In genomic region chr3:57350271-57350670, GRCh38 we compare ENCODE assay signal across 4 cellular contexts. TPM values are rescaled to one million over a fixed set of nuclear protein-coding genes. Genes with fewer than 3 reads are reported as not detected.
"Had no signal": no experiment of that assay in that cellular context is flagged by ENCODE, and none has a peak within 500 bp of the region (broad histone marks: within the 10 kb centered on the region; RNA-seq: fewer than 3 reads in every experiment).

No MANE protein-coding gene starts in this region.

- H3K4me3 ChIP-seq: GM12878 had no signal

- ATAC-seq: GM12878 had no signal

- DNase-seq: GDM1, GF-D8 had no signal

RNA-seq across cellular contexts. Expression of gene ASB14, which starts 57.8 kb away (rescaled TPM):
- total RNA-seq: G401, GM12878 had no signal
